ENCODE assay signal across 10 cellular contexts in genomic region chr3:146156060-146156459, GRCh38. TPM values are rescaled to one million over a fixed set of nuclear protein-coding genes. Genes with fewer than 3 reads are reported as not detected.
DNase-seq lines count a peak whose midpoint lies in the region; ATAC-seq and TF ChIP-seq lines count a peak whose summit lies in the region.
"Had no signal": no experiment of that assay in that cellular context is flagged by ENCODE, and none has a peak within 500 bp of the region (broad histone marks: within the 10 kb centered on the region; RNA-seq: fewer than 3 reads in every experiment).

No MANE protein-coding gene starts in this region.

- WGBS in heart right ventricle, 2 donors: 15 to 20% methylated on average over 4 of the region's 4 CpGs
- WGBS in psoas muscle, 3 donors: 20 to 43% (median 26%) methylated on average over 4 of the region's 4 CpGs
- 72 to 90% (median 79%) methylated on average over 4 of the region's 4 CpGs for WGBS in adrenal gland, 4 donors

- TF ChIP-seq POLR2A in adrenal gland (IDR thresholded peaks at IDR 0.05): no peak

- H3K36me3 ChIP-seq in SK-N-MC (ENCODE audit: insufficient read depth, low read length) (0 out of 2 replicates have a peak, but pooled peaks cover 3% of the 10 kb centered on the region), heart right ventricle (peaks cover 0 to 13% (median 0%) of the 10 kb centered on the region in 9 donors), psoas muscle (ENCODE audit: insufficient read depth in 1 of 2, low read depth in 1 of 2) (no peaks in the 10 kb centered on the region), adrenal gland (replicated peaks in 1 of 2) (no peaks in the 10 kb centered on the region)

- no peaks in the 10 kb centered on the region for H3K9me3 ChIP-seq in SK-N-MC (ENCODE audit: low read depth, low read length)
- no peaks in the 10 kb centered on the region for H3K9me3 ChIP-seq in heart right ventricle
- H3K9me3 ChIP-seq in psoas muscle: no peaks in the 10 kb centered on the region
- H3K9me3 ChIP-seq in adrenal gland (replicated peaks in 1 of 3): no peaks in the 10 kb centered on the region

- peaks cover 0 to 81% (median 55%) of the 10 kb centered on the region in 9 donors for H3K4me1 ChIP-seq in heart right ventricle
- H3K4me1 ChIP-seq in psoas muscle: no peaks in the 10 kb centered on the region
- peaks cover 24 to 38% of the 10 kb centered on the region in 2 donors for H3K4me1 ChIP-seq in adrenal gland (replicated peaks in 1 of 2)

- peak overlapping the region; percentile 66 for H3K27ac ChIP-seq in SK-N-MC
- H3K27ac ChIP-seq in heart right ventricle: peak overlapping the region; percentile 73 to 98 (median 93)
- peak overlapping the region; percentile 85 for H3K27ac ChIP-seq in psoas muscle
- peak overlapping the region in 2 of 5 donors; percentile 14 to 61 for H3K27ac ChIP-seq in adrenal gland

- intact Hi-C loops in heart right ventricle (cut with DNase I) (loop anchor here in 1 of 10 donors (5.0 kb wide), 1 partner anchor 64 kb away; no protein-coding TSS in a partner anchor), psoas muscle (cut with DNase I) (no loop called here), adrenal gland (cut with DNase I) (no loop called here)

- TF ChIP-seq CTCF in heart right ventricle (IDR thresholded peaks at IDR 0.05): no peak
- no peak for TF ChIP-seq CTCF in psoas muscle (IDR thresholded peaks at IDR 0.05)
- TF ChIP-seq CTCF in adrenal gland (IDR thresholded peaks at IDR 0.05): no peak

- peak overlapping the region; percentile 92 for H3K4me3 ChIP-seq in SK-N-MC
- peak overlapping the region in 9 of 10 donors; percentile 10 to 74 (median 24) for H3K4me3 ChIP-seq in heart right ventricle
- peak overlapping the region; percentile 85 for H3K4me3 ChIP-seq in psoas muscle
- no peak overlapping the region for H3K4me3 ChIP-seq in adrenal gland

- peak in 3 of 8 donors; percentile 29 to 45 (median 30) for ATAC-seq in heart right ventricle
- no peak for ATAC-seq in psoas muscle
- ATAC-seq in HG02678 (IDR thresholded peaks at IDR 0.05; ENCODE audit: unreplicated experiment): no peak

- H3K27me3 ChIP-seq in heart right ventricle (peaks cover 0 to 12% (median 0%) of the 10 kb centered on the region in 7 donors), psoas muscle (ENCODE audit: insufficient read depth in 3 of 3, low read length in 2 of 3) (no peaks in the 10 kb centered on the region), adrenal gland (no peaks in the 10 kb centered on the region)

- DNase-seq in DMS 273 treated with DMSO at 0.1 percent for 48 hours (lab: John Stamatoyannopoulos, UW): peak; percentile 52
- DNase-seq in SK-N-MC (ENCODE audit: low read depth, low spot score): no peak
- no peak for DNase-seq in heart right ventricle
- DNase-seq in psoas muscle: no peak
- no peak for DNase-seq in NCI-H526 treated with DMSO at 0.1 percent for 48 hours (lab: John Stamatoyannopoulos, UW)
- DNase-seq in adrenal gland: no peak
- DNase-seq in SHP77 treated with DMSO at 0.1 percent for 48 hours (lab: John Stamatoyannopoulos, UW): no peak
- DNase-seq: H7; NK-92 treated with Interleukin-12 subunit alpha and Interleukin-12 subunit beta, amount 100 ng/mL, for 24 hours had no signal

- peak overlapping the region; percentile 88 for H3K9ac ChIP-seq in SK-N-MC (ENCODE audit: insufficient read length)

RNA-seq across cellular contexts. Expression of gene PLOD2, which starts 4.9 kb away (rescaled TPM):
- total RNA-seq in heart right ventricle (10 to 100 TPM; 12.5 to 44.6 (median 16.8) TPM), psoas muscle (1 to 10 TPM; 3.0 to 9.1 (median 7.6) TPM), adrenal gland (10 to 100 TPM; 24.4 to 79.0 (median 47.2) TPM)
- polyA plus RNA-seq in heart right ventricle (10 to 100 TPM; 13.7 to 32.7 TPM), psoas muscle (10 to 100 TPM in 1 of 3 donors, 1 to 10 TPM in 2; 2.0 to 15.7 (median 3.8) TPM), adrenal gland (10 to 100 TPM; 33.2 to 56.8 (median 33.6) TPM)

Comparison
In these comparisons a context has a peak if more than half of its experiments do, and no peak if none do; other contexts are left out.
1. H3K4me3 ChIP-seq: peak in SK-N-MC (single experiment), heart right ventricle (9 of 10) and psoas muscle (single experiment); none in adrenal gland (0 of 4).